Comparison of ENCODE assay signal across 8 cellular contexts in genomic region chr1:64469977-64470669, GRCh38. TPM values are rescaled to one million over a fixed set of nuclear protein-coding genes. Genes with fewer than 3 reads are reported as not detected.
A peak's percentile ranks its signal among the peaks of the same experiment; 100 is the strongest.
DNase-seq lines count a peak whose midpoint lies in the region; ATAC-seq and TF ChIP-seq lines count a peak whose summit lies in the region.

TSS of gene CACHD1 (plus strand) at chr1:64470129. CDS start at chr1:64470745, 616 bp downstream.

- peak; percentile 81 for ATAC-seq in body of pancreas
- ATAC-seq in sciatic nerve, result peak; percentile 88
- no peak for ATAC-seq in HG03039 (IDR thresholded peaks at IDR 0.05; ENCODE audit: unreplicated experiment)

- peak; percentile 67 to 86 (median 85) for TF ChIP-seq POLR2A in body of pancreas (IDR thresholded peaks at IDR 0.05)

- peak within 1 kb of the TSS; percentile 72 for H3K4me3 ChIP-seq in HEK293 (ENCODE audit: low read depth, low read length)
- H3K4me3 ChIP-seq in body of pancreas, result peak within 1 kb of the TSS; percentile 59 to 79
- H3K4me3 ChIP-seq in iPS-11a (ENCODE audit: low read depth, low read length), result peak within 1 kb of the TSS; percentile 93

- DNase-seq in ELR (ENCODE audit: low read depth) (peak; percentile 83), NCI-H1092 treated with DMSO at 0.1 percent for 48 hours (lab: John Stamatoyannopoulos, UW) (peak; percentile 66), T-helper 2 cell (peak in 3 of 5 experiments; percentile 23 to 47 (median 32)), body of pancreas (peak; percentile 82 to 89 (median 85)), sciatic nerve (ENCODE audit: low spot score) (peak; percentile 82)

- intact Hi-C loops in body of pancreas (cut with DNase I), result no loop called here
- intact Hi-C loops in sciatic nerve (cut with DNase I), result no loop called here

- TF ChIP-seq CTCF in HEK293 (tag by site-specific recombination; IDR thresholded peaks at IDR 0.05), result peak; percentile 79
- TF ChIP-seq CTCF in body of pancreas (IDR thresholded peaks at IDR 0.05), result peak in 6 of 7 experiments; percentile 9 to 66 (median 60)

- WGBS in body of pancreas, 2 donors, result 0 to 1% methylated on average over 18 to 84 of the region's 84 CpGs

- peak within 1 kb of the TSS; percentile 99 for H3K27ac ChIP-seq in HEK293 (ENCODE audit: extremely low read depth, low read depth, low read length)
- peak within 1 kb of the TSS; percentile 76 to 90 (median 85) for H3K27ac ChIP-seq in body of pancreas

- H3K36me3 ChIP-seq in HEK293 (ENCODE audit: control insufficient read depth in 2 of 2, insufficient read depth in 1 of 2, low read length in 2 of 2), result no peaks in the 10 kb centered on the region; a peak in 1 of 3 replicates
- H3K36me3 ChIP-seq in body of pancreas (replicated peaks in 1 of 2; ENCODE audit: insufficient read depth in 1 of 2, low read depth in 2 of 2), result no peaks in the 10 kb centered on the region

- H3K9me3 ChIP-seq in HEK293 (ENCODE audit: control insufficient read depth, insufficient read depth, low read depth, low read length) (no peaks in the 10 kb centered on the region), body of pancreas (no peaks in the 10 kb centered on the region)

- POLR2A ChIA-PET in HEK293 (lab: Yijun Ruan, JAX), result no interaction called here

- H3K4me1 ChIP-seq in HEK293 (ENCODE audit: control insufficient read depth, insufficient read depth, low read length) (peaks cover 26% of the 10 kb centered on the region), body of pancreas (peaks cover 39% of the 10 kb centered on the region)

- CTCF ChIA-PET in HEK293 (lab: Yijun Ruan, JAX), result no interaction called here

- no peaks in the 10 kb centered on the region for H3K27me3 ChIP-seq in body of pancreas

TF ChIP-seq in HEK293, 187 proteins besides CTCF, POLR2A, EP300 and RAD21 (continues in another document):
- no peak for TF ChIP-seq ZNF19 (tag by site-specific recombination; IDR thresholded peaks at IDR 0.05; ENCODE audit: low read depth)
- TF ChIP-seq ZSCAN4 (tag by site-specific recombination; IDR thresholded peaks at IDR 0.05), result no peak
- TF ChIP-seq ZNF664 (tag by site-specific recombination; IDR thresholded peaks at IDR 0.05), result no peak
- TF ChIP-seq ZNF600 (tag by site-specific recombination; IDR thresholded peaks at IDR 0.05), result peak; percentile 89
- peak; percentile 65; the same call in 1 of the 2 replicates for TF ChIP-seq KLF17 (tag by site-specific recombination; IDR thresholded peaks at IDR 0.05)
- TF ChIP-seq ZNF791 (tag by site-specific recombination; IDR thresholded peaks at IDR 0.05), result no peak
- TF ChIP-seq ZBTB17 (tag by site-specific recombination; IDR thresholded peaks at IDR 0.05), result peak; percentile 57
- TF ChIP-seq ZNF629 (tag by site-specific recombination; IDR thresholded peaks at IDR 0.05), result peak; percentile 48
- TF ChIP-seq EGR2 (tag by site-specific recombination; IDR thresholded peaks at IDR 0.05; ENCODE audit: low read depth), result no peak
- TF ChIP-seq, protein P1, sequence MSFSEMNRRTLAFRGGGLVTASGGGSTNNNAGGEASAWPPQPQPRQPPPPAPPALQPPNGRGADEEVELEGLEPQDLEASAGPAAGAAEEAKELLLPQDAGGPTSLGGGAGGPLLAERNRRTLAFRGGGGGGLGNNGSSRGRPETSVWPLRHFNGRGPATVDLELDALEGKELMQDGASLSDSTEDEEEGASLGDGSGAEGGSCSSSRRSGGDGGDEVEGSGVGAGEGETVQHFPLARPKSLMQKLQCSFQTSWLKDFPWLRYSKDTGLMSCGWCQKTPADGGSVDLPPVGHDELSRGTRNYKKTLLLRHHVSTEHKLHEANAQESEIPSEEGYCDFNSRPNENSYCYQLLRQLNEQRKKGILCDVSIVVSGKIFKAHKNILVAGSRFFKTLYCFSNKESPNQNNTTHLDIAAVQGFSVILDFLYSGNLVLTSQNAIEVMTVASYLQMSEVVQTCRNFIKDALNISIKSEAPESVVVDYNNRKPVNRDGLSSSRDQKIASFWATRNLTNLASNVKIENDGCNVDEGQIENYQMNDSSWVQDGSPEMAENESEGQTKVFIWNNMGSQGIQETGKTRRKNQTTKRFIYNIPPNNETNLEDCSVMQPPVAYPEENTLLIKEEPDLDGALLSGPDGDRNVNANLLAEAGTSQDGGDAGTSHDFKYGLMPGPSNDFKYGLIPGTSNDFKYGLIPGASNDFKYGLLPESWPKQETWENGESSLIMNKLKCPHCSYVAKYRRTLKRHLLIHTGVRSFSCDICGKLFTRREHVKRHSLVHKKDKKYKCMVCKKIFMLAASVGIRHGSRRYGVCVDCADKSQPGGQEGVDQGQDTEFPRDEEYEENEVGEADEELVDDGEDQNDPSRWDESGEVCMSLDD (tag by site-specific recombination; IDR thresholded peaks at IDR 0.05), result peak; percentile 75; the same call in 1 of the 2 replicates
- no peak for TF ChIP-seq BCL11B (tag by site-specific recombination; IDR thresholded peaks at IDR 0.05; ENCODE audit: low read depth)
- TF ChIP-seq, protein P2, sequence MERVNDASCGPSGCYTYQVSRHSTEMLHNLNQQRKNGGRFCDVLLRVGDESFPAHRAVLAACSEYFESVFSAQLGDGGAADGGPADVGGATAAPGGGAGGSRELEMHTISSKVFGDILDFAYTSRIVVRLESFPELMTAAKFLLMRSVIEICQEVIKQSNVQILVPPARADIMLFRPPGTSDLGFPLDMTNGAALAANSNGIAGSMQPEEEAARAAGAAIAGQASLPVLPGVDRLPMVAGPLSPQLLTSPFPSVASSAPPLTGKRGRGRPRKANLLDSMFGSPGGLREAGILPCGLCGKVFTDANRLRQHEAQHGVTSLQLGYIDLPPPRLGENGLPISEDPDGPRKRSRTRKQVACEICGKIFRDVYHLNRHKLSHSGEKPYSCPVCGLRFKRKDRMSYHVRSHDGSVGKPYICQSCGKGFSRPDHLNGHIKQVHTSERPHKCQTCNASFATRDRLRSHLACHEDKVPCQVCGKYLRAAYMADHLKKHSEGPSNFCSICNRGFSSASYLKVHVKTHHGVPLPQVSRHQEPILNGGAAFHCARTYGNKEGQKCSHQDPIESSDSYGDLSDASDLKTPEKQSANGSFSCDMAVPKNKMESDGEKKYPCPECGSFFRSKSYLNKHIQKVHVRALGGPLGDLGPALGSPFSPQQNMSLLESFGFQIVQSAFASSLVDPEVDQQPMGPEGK (tag by site-specific recombination; IDR thresholded peaks at IDR 0.05), result peak; percentile 95
- TF ChIP-seq, protein P3, sequence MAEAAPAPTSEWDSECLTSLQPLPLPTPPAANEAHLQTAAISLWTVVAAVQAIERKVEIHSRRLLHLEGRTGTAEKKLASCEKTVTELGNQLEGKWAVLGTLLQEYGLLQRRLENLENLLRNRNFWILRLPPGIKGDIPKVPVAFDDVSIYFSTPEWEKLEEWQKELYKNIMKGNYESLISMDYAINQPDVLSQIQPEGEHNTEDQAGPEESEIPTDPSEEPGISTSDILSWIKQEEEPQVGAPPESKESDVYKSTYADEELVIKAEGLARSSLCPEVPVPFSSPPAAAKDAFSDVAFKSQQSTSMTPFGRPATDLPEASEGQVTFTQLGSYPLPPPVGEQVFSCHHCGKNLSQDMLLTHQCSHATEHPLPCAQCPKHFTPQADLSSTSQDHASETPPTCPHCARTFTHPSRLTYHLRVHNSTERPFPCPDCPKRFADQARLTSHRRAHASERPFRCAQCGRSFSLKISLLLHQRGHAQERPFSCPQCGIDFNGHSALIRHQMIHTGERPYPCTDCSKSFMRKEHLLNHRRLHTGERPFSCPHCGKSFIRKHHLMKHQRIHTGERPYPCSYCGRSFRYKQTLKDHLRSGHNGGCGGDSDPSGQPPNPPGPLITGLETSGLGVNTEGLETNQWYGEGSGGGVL (tag by site-specific recombination; IDR thresholded peaks at IDR 0.05), result peak; percentile 83
- TF ChIP-seq ZNF548 (tag by site-specific recombination; IDR thresholded peaks at IDR 0.05), result no peak
- TF ChIP-seq OVOL3 (tag by site-specific recombination; IDR thresholded peaks at IDR 0.05), result no peak

RNA-seq across cellular contexts. Expression of gene CACHD1, which starts in this region (rescaled TPM):
- 10 to 100 TPM in 1 of 2 donors, 1 to 10 TPM in 1; 8.6 to 12.9 TPM for total RNA-seq in body of pancreas
- 16.7 TPM for total RNA-seq in sciatic nerve

Comparison
In these comparisons a context has a peak if more than half of its experiments do, and no peak if none do; other contexts are left out.
1. DNase-seq: peak in every context shown above with its lines; median percentile 85 in body of pancreas; 83 in ELR; 82 in sciatic nerve; 66 in NCI-H1092 treated with DMSO at 0.1 percent for 48 hours; 32 in T-helper 2 cell.